In genomic region chr3:158352551-158352950, GRCh38 we compare ENCODE assay signal across 12 cellular contexts.
DNase-seq lines count a peak whose midpoint lies in the region; ATAC-seq and TF ChIP-seq lines count a peak whose summit lies in the region.
"Had no signal": no experiment of that assay in that cellular context is flagged by ENCODE, and none has a peak within 500 bp of the region (broad histone marks: within the 10 kb centered on the region; RNA-seq: fewer than 3 reads in every experiment).

No MANE protein-coding gene starts in this region.

- H4K20me1 ChIP-seq in OCI-LY1 (ENCODE audit: insufficient read depth, low read length) = no peaks in the 10 kb centered on the region

- H3K27ac ChIP-seq in OCI-LY1 (ENCODE audit: low read depth, low read length, poor library complexity, severe bottlenecking) = peak overlapping the region; percentile 93

- H3K36me3 Mint-ChIP-seq in activated naive CD4-positive, alpha-beta T cell treated with anti-CD3 and anti-CD28 coated beads, Interleukin-2, amount 10 ng/mL, durations not matched to agents 7 days and 5 days = no peaks in the 10 kb centered on the region
- H3K36me3 Mint-ChIP-seq in activated naive CD8-positive, alpha-beta T cell treated with anti-CD3 and anti-CD28 coated beads, Interleukin-2, amount 50 U/mL, for 24 hours (ENCODE audit: low read depth) = peaks cover 2% of the 10 kb centered on the region
- no peaks in the 10 kb centered on the region for H3K36me3 Mint-ChIP-seq in HFFc6 (ENCODE audit: low read depth)

- peaks cover 66% of the 10 kb centered on the region for H3K4me1 ChIP-seq in OCI-LY1 (ENCODE audit: insufficient read depth, low read length, severe bottlenecking)

- H3K9ac ChIP-seq in OCI-LY1 (ENCODE audit: low read length) = no peak overlapping the region

- no peak overlapping the region for H3K27ac Mint-ChIP-seq in activated naive CD4-positive, alpha-beta T cell treated with anti-CD3 and anti-CD28 coated beads, Interleukin-2, amount 10 ng/mL, durations not matched to agents 7 days and 5 days
- no peak overlapping the region for H3K27ac Mint-ChIP-seq in activated naive CD8-positive, alpha-beta T cell treated with anti-CD3 and anti-CD28 coated beads, Interleukin-2, amount 50 U/mL, for 24 hours
- H3K27ac Mint-ChIP-seq in HFFc6 = no peak overlapping the region
- H3K27ac Mint-ChIP-seq: activated T-helper 1 cell treated with anti-CD3 and anti-CD28 coated beads, Interleukin-12 subunit alpha, Interleukin-12 subunit beta, Interleukin-2, Interleukin-4 antibody, amounts not matched to agents 30 ng/mL and 10 ng/mL and 1 ng/mL, durations not matched to agents 14 hours and 24 hours and 36 hours; T-helper 2 cell treated with Interferon-gamma antibody and Interleukin-4, amounts not matched to agents 5 μg/mL and 100 μg/mL, for 36 hours had no signal

- TF ChIP-seq CTCF in OCI-LY1 (IDR thresholded peaks at IDR 0.05; ENCODE audit: low read length) = no peak
- TF ChIP-seq CTCF in HFFc6 (IDR thresholded peaks at IDR 0.05) = no peak

- no peaks in the 10 kb centered on the region for H3K27me3 Mint-ChIP-seq in activated naive CD4-positive, alpha-beta T cell treated with anti-CD3 and anti-CD28 coated beads, Interleukin-2, amount 10 ng/mL, durations not matched to agents 7 days and 5 days
- no peaks in the 10 kb centered on the region for H3K27me3 Mint-ChIP-seq in activated naive CD8-positive, alpha-beta T cell treated with anti-CD3 and anti-CD28 coated beads, Interleukin-2, amount 50 U/mL, for 24 hours
- H3K27me3 Mint-ChIP-seq in HFFc6 (ENCODE audit: insufficient read depth) = no peaks in the 10 kb centered on the region

- H3K4me2 ChIP-seq in OCI-LY1 (ENCODE audit: low read length) = peak overlapping the region; percentile 7; the same call in 1 of the 2 replicates

- CTCF ChIA-PET in activated naive CD4-positive, alpha-beta T cell treated with anti-CD3 and anti-CD28 coated beads, Interleukin-2, amount 10 ng/mL, durations not matched to agents 7 days and 5 days (lab: Charles Lee) = interaction anchor here (0.7 kb wide), 1 partner anchor 235 kb away, joined by 3 read pairs; no protein-coding TSS in a partner anchor

- no peaks in the 10 kb centered on the region for H3K79me2 ChIP-seq in OCI-LY1 (ENCODE audit: insufficient read depth, low read length)

- H3K9me3 ChIP-seq in OCI-LY1 (ENCODE audit: low read length) = no peaks in the 10 kb centered on the region

- no peaks in the 10 kb centered on the region; the same call in 1 of the 2 replicates for H3F3A ChIP-seq in OCI-LY1 (ENCODE audit: insufficient read depth, low read length)

- H3K9me2 ChIP-seq in OCI-LY1 (ENCODE audit: low read depth, low read length) = no peaks in the 10 kb centered on the region

- no peaks in the 10 kb centered on the region; the same call in 1 of the 2 replicates for H3K36me3 ChIP-seq in OCI-LY1 (ENCODE audit: insufficient read depth, low read length)

- H3K4me3 Mint-ChIP-seq in activated naive CD4-positive, alpha-beta T cell treated with anti-CD3 and anti-CD28 coated beads, Interleukin-2, amount 10 ng/mL, durations not matched to agents 7 days and 5 days = no peak overlapping the region
- no peak overlapping the region for H3K4me3 Mint-ChIP-seq in activated naive CD8-positive, alpha-beta T cell treated with anti-CD3 and anti-CD28 coated beads, Interleukin-2, amount 50 U/mL, for 24 hours
- no peak overlapping the region for H3K4me3 Mint-ChIP-seq in HFFc6
- H3K4me3 Mint-ChIP-seq: activated T-helper 1 cell treated with anti-CD3 and anti-CD28 coated beads, Interleukin-12 subunit alpha, Interleukin-12 subunit beta, Interleukin-2, Interleukin-4 antibody, amounts not matched to agents 30 ng/mL and 10 ng/mL and 1 ng/mL, durations not matched to agents 14 hours and 24 hours and 36 hours; T-helper 2 cell treated with Interferon-gamma antibody and Interleukin-4, amounts not matched to agents 5 μg/mL and 100 μg/mL, for 36 hours had no signal

- no peak overlapping the region for H3K4me3 ChIP-seq in OCI-LY1 (ENCODE audit: low read depth, low read length, poor library complexity, severe bottlenecking)

- H3K9me3 Mint-ChIP-seq in activated naive CD4-positive, alpha-beta T cell treated with anti-CD3 and anti-CD28 coated beads, Interleukin-2, amount 10 ng/mL, durations not matched to agents 7 days and 5 days = no peaks in the 10 kb centered on the region
- H3K9me3 Mint-ChIP-seq in activated naive CD8-positive, alpha-beta T cell treated with anti-CD3 and anti-CD28 coated beads, Interleukin-2, amount 50 U/mL, for 24 hours = no peaks in the 10 kb centered on the region
- no peaks in the 10 kb centered on the region for H3K9me3 Mint-ChIP-seq in HFFc6
- H3K9me3 Mint-ChIP-seq: activated T-helper 1 cell treated with anti-CD3 and anti-CD28 coated beads, Interleukin-12 subunit alpha, Interleukin-12 subunit beta, Interleukin-2, Interleukin-4 antibody, amounts not matched to agents 30 ng/mL and 10 ng/mL and 1 ng/mL, durations not matched to agents 14 hours and 24 hours and 36 hours; T-helper 2 cell treated with Interferon-gamma antibody and Interleukin-4, amounts not matched to agents 5 μg/mL and 100 μg/mL, for 36 hours had no signal

- no peaks in the 10 kb centered on the region for H3K4me1 Mint-ChIP-seq in activated naive CD4-positive, alpha-beta T cell treated with anti-CD3 and anti-CD28 coated beads, Interleukin-2, amount 10 ng/mL, durations not matched to agents 7 days and 5 days
- peaks cover 2% of the 10 kb centered on the region for H3K4me1 Mint-ChIP-seq in activated naive CD8-positive, alpha-beta T cell treated with anti-CD3 and anti-CD28 coated beads, Interleukin-2, amount 50 U/mL, for 24 hours
- H3K4me1 Mint-ChIP-seq in HFFc6 (ENCODE audit: low read depth) = peaks cover 7% of the 10 kb centered on the region

- peak; percentile 38 for ATAC-seq in GM18907 (IDR thresholded peaks at IDR 0.05; ENCODE audit: unreplicated experiment)
- peak; percentile 47 for ATAC-seq in HG03097 (IDR thresholded peaks at IDR 0.05; ENCODE audit: low FRiP score, unreplicated experiment)
- no peak for ATAC-seq in activated naive CD8-positive, alpha-beta T cell treated with anti-CD3 and anti-CD28 coated beads, Interleukin-2, amount 50 U/mL, for 24 hours

- no peaks in the 10 kb centered on the region for H3K27me3 ChIP-seq in OCI-LY1 (ENCODE audit: insufficient read depth, low read length)

- H2AFZ ChIP-seq in OCI-LY1 (ENCODE audit: low read length) = no peak overlapping the region

- DNase-seq in iris pigment epithelial cell (ENCODE audit: low read depth) = peak; percentile 30
- DNase-seq in activated naive CD4-positive, alpha-beta T cell treated with anti-CD3 and anti-CD28 coated beads, Interleukin-2, amount 10 ng/mL, durations not matched to agents 7 days and 5 days = no peak
- DNase-seq in NCI-H187 treated with DMSO at 0.1 percent for 48 hours (lab: John Stamatoyannopoulos, UW) = no peak
- DNase-seq in activated naive CD8-positive, alpha-beta T cell treated with anti-CD3 and anti-CD28 coated beads, Interleukin-2, amount 50 U/mL, for 24 hours = no peak
- no peak for DNase-seq in HFFc6
- DNase-seq: NCI-H2171, occipital lobe had no signal
